In genomic region chr1:206907304-206907991, GRCh38 we compare ENCODE assay signal across 12 cellular contexts. TPM values are rescaled to one million over a fixed set of nuclear protein-coding genes. Genes with fewer than 3 reads are reported as not detected.
DNase-seq lines count a peak whose midpoint lies in the region; ATAC-seq and TF ChIP-seq lines count a peak whose summit lies in the region.
"Had no signal": no experiment of that assay in that cellular context is flagged by ENCODE, and none has a peak within 500 bp of the region (broad histone marks: within the 10 kb centered on the region; RNA-seq: fewer than 3 reads in every experiment).

No MANE protein-coding gene starts in this region.

- DNase-seq in cardiac septum (ENCODE audit: low spot score) (peak; percentile 73), Right ventricle myocardium superior (no peak), Panc1 (ENCODE audit: low read depth, low spot score) (no peak), fibroblast of villous mesenchyme (ENCODE audit: low read depth) (no peak), testis (peak; percentile 33), NCI-H1694 (lab: John Stamatoyannopoulos, UW) (no peak)
- DNase-seq in effector CD8-positive, alpha-beta T cell (lab: John Stamatoyannopoulos, UW): no peak
- no peak for DNase-seq in activated effector memory CD4-positive, alpha-beta T cell treated with Interleukin-2 at 50 U/mL for 16 hours
- DNase-seq: dorsolateral prefrontal cortex, left ventricle myocardium inferior, NCI-H526 treated with DMSO at 0.1 percent for 48 hours, upper lobe of right lung had no signal

- ATAC-seq in Right ventricle myocardium superior (ENCODE audit: poor library complexity) (no peak), Panc1 (no peak)
- ATAC-seq: upper lobe of right lung had no signal

- H3K9me3 ChIP-seq in Panc1 (ENCODE audit: control insufficient read depth, insufficient read depth, low read depth, low read length) (no peaks in the 10 kb centered on the region), testis (no peaks in the 10 kb centered on the region)
- H3K9me3 ChIP-seq: left ventricle myocardium inferior, upper lobe of right lung had no signal

- intact Hi-C loops in cardiac septum (cut with DNase I): no loop called here
- intact Hi-C loops in Right ventricle myocardium superior (cut with DNase I): no loop called here
- intact Hi-C loops in Panc1 (cut with micrococcal nuclease; ENCODE audit: unreplicated experiment): no loop called here
- intact Hi-C loops in testis (cut with DNase I; ENCODE audit: low total_unique reads): no loop called here

- TF ChIP-seq CTCF in Panc1 (IDR thresholded peaks at IDR 0.05): peak; percentile 72
- peak; percentile 28 for TF ChIP-seq CTCF in fibroblast of villous mesenchyme (IDR thresholded peaks at IDR 0.05; ENCODE audit: insufficient read depth, low read depth, low read length)
- TF ChIP-seq CTCF in testis (IDR thresholded peaks at IDR 0.05): peak in 2 of 3 experiments; percentile 6 to 12

- no peak for TF ChIP-seq POLR2A in testis (IDR thresholded peaks at IDR 0.05)

- H3K27ac ChIP-seq in Panc1 (ENCODE audit: low read length) (no peak overlapping the region), testis (no peak overlapping the region)
- H3K27ac ChIP-seq: dorsolateral prefrontal cortex, left ventricle myocardium inferior, upper lobe of right lung had no signal

- peaks cover 19% of the 10 kb centered on the region for H3K27me3 ChIP-seq in Panc1 (ENCODE audit: control insufficient read depth, insufficient read depth, low read length)
- H3K27me3 ChIP-seq in testis: no peaks in the 10 kb centered on the region
- H3K27me3 ChIP-seq: upper lobe of right lung had no signal

- WGBS in testis, 2 donors: 60 to 74% methylated on average over 19 to 23 of the region's 23 CpGs

- H3K4me1 ChIP-seq in Panc1 (ENCODE audit: control insufficient read depth, insufficient read depth, low read length): no peaks in the 10 kb centered on the region
- H3K4me1 ChIP-seq in testis: no peaks in the 10 kb centered on the region

- BruUV-seq in Panc1 (replicated peaks; lab: Mats Ljungman, UMichigan): no TSS peak

- in situ Hi-C loops in Panc1 (cut with HindIII; ENCODE audit: low pct_unique_long_range_greater_than_20kb, low sequenced_read_pairs): no loop called here

- CTCF ChIA-PET in Panc1 (lab: Charles Lee): no interaction called here

- POLR2A ChIA-PET in Panc1 (lab: Charles Lee): no interaction called here

- H3K4me3 ChIP-seq in Panc1 (ENCODE audit: low read depth in 2 of 2, low read length in 2 of 2): no peak overlapping the region
- H3K4me3 ChIP-seq in fibroblast of villous mesenchyme (ENCODE audit: low read depth, low read length): no peak overlapping the region
- no peak overlapping the region for H3K4me3 ChIP-seq in testis
- H3K4me3 ChIP-seq: dorsolateral prefrontal cortex, left ventricle myocardium inferior, upper lobe of right lung had no signal

- H3K36me3 ChIP-seq in Panc1 (ENCODE audit: control insufficient read depth, insufficient read depth, low read length): no peaks in the 10 kb centered on the region
- H3K36me3 ChIP-seq in testis (ENCODE audit: low read depth, missing control alignments): no peaks in the 10 kb centered on the region
- H3K36me3 ChIP-seq: left ventricle myocardium inferior had no signal

RNA-seq across cellular contexts. Expression of gene IL24, which starts 10.2 kb away (rescaled TPM):
- not detected for total RNA-seq in cardiac septum
- not detected for total RNA-seq in Right ventricle myocardium superior
- total RNA-seq in Panc1 (2021; ENCODE audit: unreplicated experiment): not detected
- not detected for polyA plus RNA-seq in Panc1 (2012; ENCODE audit: insufficient read length)
- 0.86 and 2.6 TPM in 2 replicates for total RNA-seq in fibroblast of villous mesenchyme
- not detected for total RNA-seq in testis
- not detected for polyA plus RNA-seq in testis (ENCODE audit: insufficient read depth, low read depth, low replicate concordance)
- total RNA-seq: dorsolateral prefrontal cortex, left ventricle myocardium inferior, upper lobe of right lung had no signal

RNA-seq across cellular contexts. Expression of gene FCMR, which starts 14.3 kb away (rescaled TPM):
- total RNA-seq in cardiac septum (4.4 TPM), Right ventricle myocardium superior (3.2 TPM), Panc1 (2021; ENCODE audit: unreplicated experiment) (0.41 TPM), fibroblast of villous mesenchyme (1.3 and 1.6 TPM in 2 replicates), testis (1 to 10 TPM; 1.1 to 1.3 TPM)
- polyA plus RNA-seq in Panc1 (2012; ENCODE audit: insufficient read length): not detected
- polyA plus RNA-seq in testis (ENCODE audit: insufficient read depth, low read depth, low replicate concordance): 5.3 TPM

RNA-seq across cellular contexts. Expression of gene PIGR, which starts 38.8 kb away (rescaled TPM):
- total RNA-seq in cardiac septum (0.22 TPM), Right ventricle myocardium superior (0.13 TPM), Panc1 (2021; ENCODE audit: unreplicated experiment) (1.4 TPM), fibroblast of villous mesenchyme (not detected in 2 replicates), testis (not detected)
- polyA plus RNA-seq in Panc1 (2012; ENCODE audit: insufficient read length): not detected
- polyA plus RNA-seq in testis (ENCODE audit: insufficient read depth, low read depth, low replicate concordance): 0.38 TPM

RNA-seq across cellular contexts. Expression of gene IL20, which starts 42.0 kb away (rescaled TPM):
- total RNA-seq in cardiac septum (not detected), Right ventricle myocardium superior (not detected), Panc1 (2021; ENCODE audit: unreplicated experiment) (not detected), fibroblast of villous mesenchyme (0.32 and 0.86 TPM in 2 replicates), testis (under 1 TPM in 1 of 2 donors, not detected in 1; 0.43 TPM)
- polyA plus RNA-seq in Panc1 (2012; ENCODE audit: insufficient read length): not detected
- polyA plus RNA-seq in testis (ENCODE audit: insufficient read depth, low read depth, low replicate concordance): 0.37 TPM
- total RNA-seq: dorsolateral prefrontal cortex, left ventricle myocardium inferior, upper lobe of right lung had no signal

Comparison
In these comparisons a context has a peak if more than half of its experiments do, and no peak if none do; other contexts are left out.
1. DNase-seq: peak in cardiac septum (single experiment) and testis (single experiment); none in Right ventricle myocardium superior (single experiment), Panc1 (single experiment), fibroblast of villous mesenchyme (single experiment), effector CD8-positive, alpha-beta T cell (single experiment), activated effector memory CD4-positive, alpha-beta T cell treated with Interleukin-2 at 50 U/mL for 16 hours (single experiment) and NCI-H1694 (single experiment).
2. CTCF ChIP-seq: peak in every context shown above with its lines; median percentile 72 in Panc1; 28 in fibroblast of villous mesenchyme; 9 in testis.